ENCODE assay signal across 22 cellular contexts in the genomic region with DNA sequence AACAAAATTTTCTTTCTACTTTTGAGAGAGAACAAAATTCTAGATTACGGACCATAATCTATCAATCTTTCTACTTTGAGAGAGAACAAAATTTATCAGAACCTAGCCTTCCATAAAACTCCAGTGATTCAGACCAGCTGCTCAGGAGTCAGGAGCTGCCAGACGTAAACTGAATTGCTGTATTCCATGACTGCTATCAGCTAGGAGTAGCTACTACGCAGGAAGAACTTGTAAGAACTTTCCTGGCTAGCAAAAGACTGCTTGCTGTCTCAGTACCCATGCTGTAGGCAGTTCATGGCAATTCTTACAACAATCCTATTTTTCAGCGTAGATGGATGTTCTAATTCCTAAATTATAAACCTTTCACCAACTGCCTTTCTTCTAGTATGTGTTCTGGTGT.
"Had no signal": no experiment of that assay in that cellular context is flagged by ENCODE, and none has a peak within 500 bp of the region (broad histone marks: within the 10 kb centered on the region; RNA-seq: fewer than 3 reads in every experiment).

No MANE protein-coding gene starts in this region.

- H3K4me1 ChIP-seq: colonic mucosa, foreskin keratinocyte had no signal

- H3K27me3 ChIP-seq: colonic mucosa, foreskin keratinocyte, hepatocyte, sigmoid colon, spleen, tibial artery had no signal

- DNase-seq: activated CD4-positive, alpha-beta T cell treated with anti-CD3 and anti-CD28 coated beads for 1 hour; activated CD4-positive, alpha-beta T cell treated with anti-CD3 and anti-CD28 coated beads, Interleukin-2, amount 50 U/mL, for 1 hour; activated CD8-positive, alpha-beta T cell treated with anti-CD3 and anti-CD28 coated beads, Interleukin-2, amount 10 ng/mL, durations not matched to agents 7 days and 5 days; activated gamma-delta T cell; activated naive CD4-positive, alpha-beta T cell treated with anti-CD3 and anti-CD28 coated beads, Interleukin-2, amount 50 U/mL, for 16 hours; colonic mucosa; foreskin keratinocyte; kidney glomerular epithelial cell; midbrain; nucleus accumbens; sigmoid colon; SK-N-SH; spleen; stimulated activated CD4-positive, alpha-beta T cell treated with anti-CD3 and anti-CD28 coated beads, Interleukin-4, amount 100 ng/mL, for 1 hour; stimulated activated naive CD4-positive, alpha-beta T cell treated with Interleukin-2 at 50 U/mL for 16 hours; tibial artery had no signal

- H3K36me3 ChIP-seq: colonic mucosa, sigmoid colon, tibial artery had no signal

- H3K9me3 ChIP-seq: colonic mucosa, sigmoid colon, SK-N-SH, spleen, tibial artery had no signal

- FAIRE-seq: astrocyte, urothelium cell line had no signal

- ATAC-seq: activated CD8-positive, alpha-beta T cell treated with anti-CD3 and anti-CD28 coated beads, Interleukin-2, amount 10 ng/mL, durations not matched to agents 7 days and 5 days; foreskin keratinocyte had no signal

- H2AFZ ChIP-seq: hepatocyte had no signal

- H3K27ac ChIP-seq: colonic mucosa, foreskin keratinocyte, hepatocyte, spleen, tibial artery, VCaP had no signal

- H3K27ac Mint-ChIP-seq: activated CD8-positive, alpha-beta T cell treated with anti-CD3 and anti-CD28 coated beads, Interleukin-2, amount 10 ng/mL, durations not matched to agents 7 days and 5 days; activated T-helper 1 cell treated with anti-CD3 and anti-CD28 coated beads, Interleukin-12 subunit alpha, Interleukin-12 subunit beta, Interleukin-2, Interleukin-4 antibody, amounts not matched to agents 30 ng/mL and 10 ng/mL and 1 ng/mL, durations not matched to agents 14 hours and 24 hours and 36 hours; nephron had no signal

- H3K9me3 Mint-ChIP-seq: activated T-helper 1 cell treated with anti-CD3 and anti-CD28 coated beads, Interleukin-12 subunit alpha, Interleukin-12 subunit beta, Interleukin-2, Interleukin-4 antibody, amounts not matched to agents 30 ng/mL and 10 ng/mL and 1 ng/mL, durations not matched to agents 14 hours and 24 hours and 36 hours; nephron had no signal

- H3K9ac ChIP-seq: SK-N-SH had no signal

- H3K4me2 ChIP-seq: hepatocyte, SK-N-SH had no signal

- H3K4me3 ChIP-seq: colonic mucosa, hepatocyte, sigmoid colon, spleen, tibial artery had no signal

- H3K4me3 Mint-ChIP-seq: activated CD8-positive, alpha-beta T cell treated with anti-CD3 and anti-CD28 coated beads, Interleukin-2, amount 10 ng/mL, durations not matched to agents 7 days and 5 days; activated T-helper 1 cell treated with anti-CD3 and anti-CD28 coated beads, Interleukin-12 subunit alpha, Interleukin-12 subunit beta, Interleukin-2, Interleukin-4 antibody, amounts not matched to agents 30 ng/mL and 10 ng/mL and 1 ng/mL, durations not matched to agents 14 hours and 24 hours and 36 hours; nephron had no signal
